In genomic region chr2:191359186-191359585, GRCh38 we compare ENCODE assay signal across 20 cellular contexts.
"Had no signal": no experiment of that assay in that cellular context is flagged by ENCODE, and none has a peak within 500 bp of the region (broad histone marks: within the 10 kb centered on the region; RNA-seq: fewer than 3 reads in every experiment).

No MANE protein-coding gene starts in this region.

- H3K4me3 Mint-ChIP-seq: activated T-cell treated with anti-CD3 and anti-CD28 coated beads, Interleukin-2, amount 50 U/mL, for 72 hours; central memory CD8-positive, alpha-beta T cell; neural crest cell; stimulated activated naive CD8-positive, alpha-beta T cell treated with anti-CD3 and anti-CD28 coated beads, Interleukin-15, amount 100 ng/mL, for 72 hours had no signal

- ATAC-seq: activated T-cell treated with anti-CD3 and anti-CD28 coated beads, Interleukin-2, amount 50 U/mL, for 72 hours; sciatic nerve; stimulated activated naive CD8-positive, alpha-beta T cell treated with anti-CD3 and anti-CD28 coated beads, Interleukin-15, amount 100 ng/mL, for 72 hours had no signal

- H3K9me3 Mint-ChIP-seq: activated T-cell treated with anti-CD3 and anti-CD28 coated beads, Interleukin-2, amount 50 U/mL, for 72 hours; neural crest cell had no signal

- H3K9me3 ChIP-seq: left lung, suprapubic skin, transverse colon, vagina had no signal

- H3K36me3 ChIP-seq: suprapubic skin, transverse colon, vagina had no signal

- H3K27ac Mint-ChIP-seq: activated T-cell treated with anti-CD3 and anti-CD28 coated beads, Interleukin-2, amount 50 U/mL, for 72 hours; stimulated activated naive CD8-positive, alpha-beta T cell treated with anti-CD3 and anti-CD28 coated beads, Interleukin-15, amount 100 ng/mL, for 72 hours had no signal

- H3K27me3 Mint-ChIP-seq: stimulated activated naive CD8-positive, alpha-beta T cell treated with anti-CD3 and anti-CD28 coated beads, Interleukin-15, amount 100 ng/mL, for 72 hours had no signal

- H3K27me3 ChIP-seq: brain microvascular endothelial cell, left lung, suprapubic skin, transverse colon, vagina had no signal

- H3K4me1 Mint-ChIP-seq: neural crest cell; stimulated activated naive CD8-positive, alpha-beta T cell treated with anti-CD3 and anti-CD28 coated beads, Interleukin-15, amount 100 ng/mL, for 72 hours had no signal

- H3K4me3 ChIP-seq: left lung, smooth muscle cell, suprapubic skin, transverse colon, vagina had no signal

- H3K27ac ChIP-seq: brain microvascular endothelial cell, suprapubic skin, transverse colon, vagina had no signal

- DNase-seq: activated CD4-positive, alpha-beta T cell treated with anti-CD3 and anti-CD28 coated beads, Interleukin-2, amount 50 U/mL, for 4 hours; activated effector memory CD4-positive, alpha-beta T cell treated with anti-CD3 and anti-CD28 coated beads, Interleukin-2, amount 50 U/mL, for 16 hours; activated naive CD4-positive, alpha-beta T cell treated with anti-CD3 and anti-CD28 coated beads, Interleukin-2, amount 50 U/mL, for 16 hours; activated T-cell treated with anti-CD3 and anti-CD28 coated beads, Interleukin-2, amount 50 U/mL, for 72 hours; aorta; brain microvascular endothelial cell; cortex of kidney; effector CD8-positive, alpha-beta T cell; hypothalamus; kidney; left lung; stimulated activated CD4-positive, alpha-beta T cell treated with anti-CD3 and anti-CD28 coated beads, Interleukin-4, amount 100 ng/mL, for 1 hour; stimulated activated naive CD8-positive, alpha-beta T cell treated with anti-CD3 and anti-CD28 coated beads, Interleukin-15, amount 100 ng/mL, for 72 hours; transverse colon had no signal

- H3K4me1 ChIP-seq: transverse colon, vagina had no signal
